Comparison of ENCODE assay signal across 14 cellular contexts in genomic region chr5:20537911-20538310, GRCh38.
DNase-seq lines count a peak whose midpoint lies in the region; ATAC-seq and TF ChIP-seq lines count a peak whose summit lies in the region.
"Had no signal": no experiment of that assay in that cellular context is flagged by ENCODE, and none has a peak within 500 bp of the region (broad histone marks: within the 10 kb centered on the region; RNA-seq: fewer than 3 reads in every experiment).

No MANE protein-coding gene starts in this region.

- ATAC-seq in PC-3 = 0 out of 2 replicates have a peak, but pooled peaks have one; percentile 22

- no peaks in the 10 kb centered on the region for H3F3A ChIP-seq in PC-3 (ENCODE audit: low read length, unreplicated experiment)

- no peaks in the 10 kb centered on the region for H3K4me1 ChIP-seq in PC-3 (ENCODE audit: insufficient read depth, low read length)
- H3K4me1 ChIP-seq: HAP-1 had no signal

- DNase-seq in HL-60 (ENCODE audit: low read depth in 1 of 2, low spot score in 1 of 2) = no peak
- DNase-seq in Kasumi-1 (lab: John Stamatoyannopoulos, UW) = peak; percentile 7 to 18
- DNase-seq in PC-3 = no peak
- DNase-seq in cerebellar cortex (ENCODE audit: low spot score) = peak; percentile 47
- no peak for DNase-seq in effector CD4-positive, alpha-beta T cell
- no peak for DNase-seq in activated CD4-positive, alpha-beta T cell treated with anti-CD3 and anti-CD28 coated beads, Interleukin-2, amount 50 U/mL, for 1 hour
- DNase-seq in glomerular visceral epithelial cell (ENCODE audit: extremely low spot score) = no peak
- DNase-seq: ACHN; CD4-positive, alpha-beta T cell; DMS153; DMS79 treated with DMSO at 0.1 percent for 48 hours; GM23248 had no signal

- no peak for TF ChIP-seq CTCF in HL-60 (IDR thresholded peaks at IDR 0.05; ENCODE audit: insufficient read depth, low read length)
- no peak for TF ChIP-seq CTCF in PC-3 (conservative IDR thresholded peaks at IDR 0.05; ENCODE audit: low read depth, low read length)

- H3K36me3 ChIP-seq in PC-3 (ENCODE audit: low read depth, low read length) = no peaks in the 10 kb centered on the region
- H3K36me3 ChIP-seq: HAP-1 had no signal

- H3K9ac ChIP-seq in PC-3 (ENCODE audit: low read length) = no peak overlapping the region
- H3K9ac ChIP-seq: GM23248 had no signal

- H3K4me2 ChIP-seq in PC-3 (ENCODE audit: low read length) = 0 out of 2 replicates have a peak overlapping the region, but pooled peaks have one; percentile 15

- H3K79me2 ChIP-seq in PC-3 (ENCODE audit: low read length) = no peaks in the 10 kb centered on the region

- no peaks in the 10 kb centered on the region for H4K20me1 ChIP-seq in PC-3 (ENCODE audit: low read length)

- H2AFZ ChIP-seq in PC-3 (ENCODE audit: low read length) = no peak overlapping the region
- H2AFZ ChIP-seq: GM23248 had no signal

- H3K27ac ChIP-seq in HL-60 (replicated peaks) = peak overlapping the region; percentile 29; the same call in 1 of the 2 replicates
- H3K27ac ChIP-seq in PC-3 (ENCODE audit: low read length) = no peak overlapping the region
- H3K27ac ChIP-seq: C4-2B, GM23248 had no signal

- no peaks in the 10 kb centered on the region for H3K9me3 ChIP-seq in PC-3 (ENCODE audit: low read length)
- H3K9me3 ChIP-seq: HAP-1 had no signal

- intact Hi-C loops in PC-3 (cut with micrococcal nuclease) = no loop called here

- no peaks in the 10 kb centered on the region for H3K27me3 ChIP-seq in HL-60 (ENCODE audit: insufficient read depth, poor library complexity, severe bottlenecking)
- H3K27me3 ChIP-seq in PC-3 (ENCODE audit: low read length) = no peaks in the 10 kb centered on the region

- POLR2A ChIA-PET in PC-3 (lab: Charles Lee; ENCODE audit: unreplicated experiment) = no interaction called here

- CTCF ChIA-PET in PC-3 (lab: Charles Lee) = interaction anchor here (0.7 kb wide), 1 partner anchor 211 kb away, joined by 3 read pairs; no protein-coding TSS in a partner anchor

- H3K4me3 ChIP-seq in HL-60 (replicated peaks; ENCODE audit: insufficient read depth, low read length) (no peak overlapping the region), PC-3 (ENCODE audit: low read length) (no peak overlapping the region)
- H3K4me3 ChIP-seq: GM23248, HAP-1 had no signal

- H3K9me2 ChIP-seq in PC-3 (replicated peaks; ENCODE audit: low read length) = no peaks in the 10 kb centered on the region

- BruUV-seq in PC-3 (replicated peaks; lab: Mats Ljungman, UMichigan) = no TSS peak

Comparison
In these comparisons a context has a peak if more than half of its experiments do, and no peak if none do; other contexts are left out.
1. DNase-seq: peak in Kasumi-1 (2 of 2) and cerebellar cortex (single experiment); none in HL-60 (0 of 2), PC-3 (single experiment), effector CD4-positive, alpha-beta T cell (single experiment), activated CD4-positive, alpha-beta T cell treated with anti-CD3 and anti-CD28 coated beads, Interleukin-2, amount 50 U/mL, for 1 hour (single experiment) and glomerular visceral epithelial cell (single experiment).